14 cellular contexts compared by ENCODE assay signal in genomic region chr17:29642171-29642611, GRCh38. TPM values are rescaled to one million over a fixed set of nuclear protein-coding genes. Genes with fewer than 3 reads are reported as not detected.
DNase-seq lines count a peak whose midpoint lies in the region; ATAC-seq and TF ChIP-seq lines count a peak whose summit lies in the region.
"Had no signal": no experiment of that assay in that cellular context is flagged by ENCODE, and none has a peak within 500 bp of the region (broad histone marks: within the 10 kb centered on the region; RNA-seq: fewer than 3 reads in every experiment).

No MANE protein-coding gene starts in this region.

- no peak for TF ChIP-seq CTCF in sigmoid colon (IDR thresholded peaks at IDR 0.05)
- TF ChIP-seq CTCF in transverse colon (IDR thresholded peaks at IDR 0.05) = no peak

- H3K27ac Mint-ChIP-seq in central memory CD8-positive, alpha-beta T cell (ENCODE audit: low read depth) = peak overlapping the region; percentile 39

- DNase-seq in NCI-H748 (lab: John Stamatoyannopoulos, UW; ENCODE audit: unreplicated experiment) (peak; percentile 20), NCI-H748 treated with DMSO at 0.1 percent for 48 hours (lab: John Stamatoyannopoulos, UW) (no peak), NCI-H2081 treated with DMSO at 0.1 percent for 48 hours (lab: John Stamatoyannopoulos, UW) (peak; percentile 3), sigmoid colon (no peak), transverse colon (no peak), occipital lobe (lab: John Stamatoyannopoulos, UW) (no peak)
- no peak for DNase-seq in central memory CD8-positive, alpha-beta T cell (ENCODE audit: low spot score in 2 of 2)
- DNase-seq: activated CD4-positive, alpha-beta T cell treated with anti-CD3 and anti-CD28 coated beads for 1 hour; aorta; Peyer's patch; stimulated activated CD4-positive, alpha-beta T cell treated with anti-CD3 and anti-CD28 coated beads, Interleukin-12 subunit alpha, Interleukin-12 subunit beta, amount 100 ng/mL, for 4 hours had no signal

- no peaks in the 10 kb centered on the region for H3K27me3 Mint-ChIP-seq in central memory CD8-positive, alpha-beta T cell

- no peaks in the 10 kb centered on the region for H3K27me3 ChIP-seq in sigmoid colon
- no peaks in the 10 kb centered on the region for H3K27me3 ChIP-seq in transverse colon
- H3K27me3 ChIP-seq: Peyer's patch had no signal

- H3K4me1 Mint-ChIP-seq in central memory CD8-positive, alpha-beta T cell = peaks cover 11% of the 10 kb centered on the region

- intact Hi-C loops in sigmoid colon (cut with DNase I) (loop anchor here (5.0 kb wide), 1 partner anchor 80 kb away; no protein-coding TSS in a partner anchor), transverse colon (cut with DNase I; ENCODE audit: low total_unique reads) (no loop called here)

- in situ Hi-C loops in transverse colon (cut with MboI; ENCODE audit: low pct_ligation_motif_present in 1 of 4, low pct_unique_long_range_greater_than_20kb in 1 of 4, low sequenced_read_pairs in 3 of 4) = loop anchor here in 3 of 4 donors (10.0 to 25.0 kb wide), 3 partner anchors 143 to 295 kb away; partner anchors contain the start of genes EFCAB5 (in 1 of the 3) and SSH2 (in 1 of the 3)

- H3K36me3 Mint-ChIP-seq in central memory CD8-positive, alpha-beta T cell (ENCODE audit: insufficient read depth) = peaks cover 31% of the 10 kb centered on the region

- no peak overlapping the region for H3K4me3 Mint-ChIP-seq in central memory CD8-positive, alpha-beta T cell

- no peaks in the 10 kb centered on the region for H3K9me3 Mint-ChIP-seq in central memory CD8-positive, alpha-beta T cell

- WGBS in sigmoid colon, 2 donors = 72 to 80% methylated on average over 2 of the region's 2 CpGs
- 48 to 76% methylated on average over 2 of the region's 2 CpGs for WGBS in transverse colon (ENCODE audit: low coverage in 1 of 2), 2 donors

- H3K9me3 ChIP-seq in sigmoid colon = no peaks in the 10 kb centered on the region
- H3K9me3 ChIP-seq in transverse colon = no peaks in the 10 kb centered on the region
- H3K9me3 ChIP-seq: A549, Peyer's patch had no signal

- TF ChIP-seq EP300 in sigmoid colon (IDR thresholded peaks at IDR 0.05) = no peak
- TF ChIP-seq EP300 in transverse colon (IDR thresholded peaks at IDR 0.05; ENCODE audit: low read depth) = no peak

- H3K36me3 ChIP-seq in sigmoid colon (no peaks in the 10 kb centered on the region), transverse colon (peaks cover 0 to 5% (median 0%) of the 10 kb centered on the region in 4 donors)

- H3K4me1 ChIP-seq in sigmoid colon (peaks cover 0 to 69% (median 41%) of the 10 kb centered on the region in 4 donors), transverse colon (peaks cover 4 to 46% (median 17%) of the 10 kb centered on the region in 4 donors)

- H3K4me3 ChIP-seq in sigmoid colon = no peak overlapping the region
- no peak overlapping the region for H3K4me3 ChIP-seq in transverse colon
- H3K4me3 ChIP-seq: A549 had no signal

- H3K27ac ChIP-seq in sigmoid colon (peak overlapping the region in 3 of 4 donors; percentile 5 to 82 (median 69)), transverse colon (peak overlapping the region in 2 of 4 donors; percentile 68 to 71)
- H3K27ac ChIP-seq: KMS-11 had no signal

- TF ChIP-seq POLR2A in sigmoid colon (IDR thresholded peaks at IDR 0.05) (no peak), transverse colon (IDR thresholded peaks at IDR 0.05) (no peak)

- no peak for ATAC-seq in central memory CD8-positive, alpha-beta T cell (replicated peaks; ENCODE audit: extremely low read depth, poor library complexity, severe bottlenecking)
- no peak for ATAC-seq in HG02973 (IDR thresholded peaks at IDR 0.05; ENCODE audit: unreplicated experiment)
- ATAC-seq: A549 had no signal

RNA-seq across cellular contexts. Expression of gene CORO6, which starts 19.5 kb away (rescaled TPM):
- total RNA-seq in sigmoid colon (10 to 100 TPM; 23.9 to 94.4 (median 35.1) TPM), transverse colon (10 to 100 TPM; 12.2 to 37.4 (median 13.9) TPM), occipital lobe (0.47 TPM)
- polyA plus RNA-seq in sigmoid colon = 1 to 10 TPM in 2 of 3 donors, under 1 TPM in 1; 0.23 to 4.9 (median 3.0) TPM

RNA-seq across cellular contexts. Expression of gene ANKRD13B, which starts 49.3 kb away (rescaled TPM):
- total RNA-seq in sigmoid colon (10 to 100 TPM in 1 of 4 donors, 1 to 10 TPM in 3; 5.4 to 17.2 (median 6.2) TPM), transverse colon (1 to 10 TPM; 2.9 to 8.6 (median 5.6) TPM), occipital lobe (28.1 TPM)
- polyA plus RNA-seq in sigmoid colon = 1 to 10 TPM; 1.6 to 5.2 (median 3.0) TPM

RNA-seq across cellular contexts. Expression of gene GIT1, which starts 52.7 kb away (rescaled TPM):
- 10 to 100 TPM; 13.6 to 31.3 (median 16.8) TPM for total RNA-seq in sigmoid colon
- 10 to 100 TPM; 16.9 to 28.5 (median 18.0) TPM for polyA plus RNA-seq in sigmoid colon
- 10 to 100 TPM; 39.2 to 71.8 (median 41.3) TPM for total RNA-seq in transverse colon
- 29.6 TPM for total RNA-seq in occipital lobe

Comparison
In these comparisons a context has a peak if more than half of its experiments do, and no peak if none do; other contexts are left out.
1. DNase-seq: peak in NCI-H748 (single experiment) and NCI-H2081 treated with DMSO at 0.1 percent for 48 hours (single experiment); none in NCI-H748 treated with DMSO at 0.1 percent for 48 hours (single experiment), central memory CD8-positive, alpha-beta T cell (0 of 2), sigmoid colon (single experiment), transverse colon (single experiment) and occipital lobe (single experiment).